ENCODE assay signal across 28 cellular contexts in genomic region chr18:49392352-49392751, GRCh38.
"Had no signal": no experiment of that assay in that cellular context is flagged by ENCODE, and none has a peak within 500 bp of the region (broad histone marks: within the 10 kb centered on the region; RNA-seq: fewer than 3 reads in every experiment).

No MANE protein-coding gene starts in this region.

- H3K4me1 Mint-ChIP-seq: nephron, neural progenitor cell had no signal

- H2AFZ ChIP-seq: neural progenitor cell, parathyroid adenoma had no signal

- DNase-seq: natural killer cell; occipital lobe; ovary; posterior cingulate gyrus; psoas muscle; right cardiac atrium; right lobe of liver; sigmoid colon; small intestine; stimulated activated CD4-positive, alpha-beta T cell treated with anti-CD3 and anti-CD28 coated beads, Interleukin-15, amount 100 ng/mL, for 24 hours; stimulated activated CD4-positive, alpha-beta T cell treated with anti-CD3 and anti-CD28 coated beads, Interleukin-2, amount 100 ng/mL, for 24 hours; stimulated activated CD4-positive, alpha-beta T cell treated with anti-CD3 and anti-CD28 coated beads, Interleukin-2, amount 100 ng/mL, for 48 hours; stimulated activated CD4-positive, alpha-beta T cell treated with anti-CD3 and anti-CD28 coated beads, Interleukin-4, amount 100 ng/mL, for 24 hours; stimulated activated naive B cell treated with anti-CD40 and anti-IgM and Interleukin-4, amounts not matched to agents 10 μg/mL and 1 μg/mL and 100 μg/mL, for 72 hours; stimulated activated naive CD4-positive, alpha-beta T cell treated with Interleukin-2 at 50 U/mL for 16 hours; stomach; thyroid gland; trophoblast cell; upper lobe of left lung had no signal

- H3K27ac ChIP-seq: neural progenitor cell, ovary, parathyroid adenoma, psoas muscle, right lobe of liver, sigmoid colon, stomach, thoracic aorta, thyroid gland, tibial nerve, upper lobe of left lung, vagina had no signal

- H3K27me3 Mint-ChIP-seq: progenitor cell of endocrine pancreas; stimulated activated naive B cell treated with anti-CD40 and anti-IgM and Interleukin-4, amounts not matched to agents 10 μg/mL and 1 μg/mL and 100 μg/mL, for 72 hours; stimulated activated naive CD8-positive, alpha-beta T cell treated with anti-CD3 and anti-CD28 coated beads, Interleukin-15, Interleukin-2, amounts not matched to agents 100 ng/mL and 50 ng/mL, for 24 hours had no signal

- H3K4me3 ChIP-seq: neural progenitor cell, ovary, psoas muscle, right lobe of liver, sigmoid colon, stomach, thoracic aorta, thyroid gland, tibial nerve, upper lobe of left lung, vagina had no signal

- H3K27me3 ChIP-seq: neural progenitor cell, ovary, right lobe of liver, sigmoid colon, stomach, thyroid gland, tibial nerve, upper lobe of left lung, vagina had no signal

- H3K36me3 ChIP-seq: neural progenitor cell, ovary, right lobe of liver, thyroid gland, vagina had no signal

- H3K9ac ChIP-seq: neural progenitor cell, parathyroid adenoma had no signal

- ATAC-seq: natural killer cell; psoas muscle; right cardiac atrium; right lobe of liver; stimulated activated effector memory CD8-positive, alpha-beta T cell treated with anti-CD3 and anti-CD28 coated beads, Interleukin-12 subunit alpha, Interleukin-12 subunit beta, amount 100 ng/mL, for 72 hours; stimulated activated naive B cell treated with anti-CD40 and anti-IgM and Interleukin-4, amounts not matched to agents 10 μg/mL and 1 μg/mL and 100 μg/mL, for 72 hours had no signal

- H3K4me1 ChIP-seq: neural progenitor cell, parathyroid adenoma, psoas muscle, right lobe of liver, sigmoid colon, stomach, thyroid gland, tibial nerve, upper lobe of left lung, vagina had no signal

- H3K4me2 ChIP-seq: neural progenitor cell had no signal

- H3K9me3 Mint-ChIP-seq: natural killer cell; stimulated activated effector memory CD8-positive, alpha-beta T cell treated with anti-CD3 and anti-CD28 coated beads, Interleukin-12 subunit alpha, Interleukin-12 subunit beta, amount 100 ng/mL, for 72 hours had no signal

- H3K27ac Mint-ChIP-seq: natural killer cell; nephron; neural progenitor cell; progenitor cell of endocrine pancreas; stimulated activated naive B cell treated with anti-CD40 and anti-IgM and Interleukin-4, amounts not matched to agents 10 μg/mL and 1 μg/mL and 100 μg/mL, for 72 hours; stimulated activated naive CD8-positive, alpha-beta T cell treated with anti-CD3 and anti-CD28 coated beads, Interleukin-15, Interleukin-2, amounts not matched to agents 100 ng/mL and 50 ng/mL, for 24 hours had no signal

- H3K4me3 Mint-ChIP-seq: natural killer cell; nephron; neural progenitor cell; stimulated activated effector memory CD8-positive, alpha-beta T cell treated with anti-CD3 and anti-CD28 coated beads, Interleukin-12 subunit alpha, Interleukin-12 subunit beta, amount 100 ng/mL, for 72 hours; stimulated activated naive B cell treated with anti-CD40 and anti-IgM and Interleukin-4, amounts not matched to agents 10 μg/mL and 1 μg/mL and 100 μg/mL, for 72 hours; stimulated activated naive CD8-positive, alpha-beta T cell treated with anti-CD3 and anti-CD28 coated beads, Interleukin-15, Interleukin-2, amounts not matched to agents 100 ng/mL and 50 ng/mL, for 24 hours had no signal

- H3K9me3 ChIP-seq: ovary, right lobe of liver, sigmoid colon, stomach, thoracic aorta, thyroid gland, upper lobe of left lung, vagina had no signal

- H3K36me3 Mint-ChIP-seq: natural killer cell had no signal
